Comparison of ENCODE assay signal across 9 cellular contexts in the genomic region with DNA sequence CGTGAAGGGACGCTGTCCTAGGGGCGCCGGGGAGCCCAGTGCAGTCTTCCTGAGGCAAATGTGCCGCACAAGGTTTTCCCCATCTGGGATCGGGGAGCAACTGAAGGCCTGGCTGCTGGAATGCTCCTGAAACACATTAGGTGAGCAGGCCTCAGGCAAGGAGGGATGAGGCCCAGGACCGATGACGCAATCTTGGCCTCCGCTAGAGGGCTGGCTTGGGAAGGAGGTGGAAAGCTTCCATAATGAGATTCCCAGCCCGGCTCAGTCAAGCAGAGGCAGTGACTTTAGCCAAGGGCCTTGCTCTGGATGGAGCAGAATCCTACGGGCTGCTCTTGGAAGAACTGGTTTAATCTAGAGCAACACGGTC. TPM values are rescaled to one million over a fixed set of nuclear protein-coding genes. Genes with fewer than 3 reads are reported as not detected.
DNase-seq lines count a peak whose midpoint lies in the region; ATAC-seq and TF ChIP-seq lines count a peak whose summit lies in the region.
"Had no signal": no experiment of that assay in that cellular context is flagged by ENCODE, and none has a peak within 500 bp of the region (broad histone marks: within the 10 kb centered on the region; RNA-seq: fewer than 3 reads in every experiment).

No MANE protein-coding gene starts in this region.

- no peak overlapping the region for H2AFZ ChIP-seq in OCI-LY7 (ENCODE audit: low read length)

- H3K27ac ChIP-seq in RWPE1 (peak overlapping the region; percentile 54), OCI-LY7 (ENCODE audit: low read depth, low read length, poor library complexity, severe bottlenecking) (no peak overlapping the region)

- H3K4me3 ChIP-seq in BJ (ENCODE audit: low read depth, low read length) (no peak overlapping the region), OCI-LY7 (ENCODE audit: low read depth, low read length, poor library complexity, severe bottlenecking) (no peak overlapping the region)

- POLR2A ChIA-PET in BJ (lab: Charles Lee) (no interaction called here), RWPE1 (lab: Yijun Ruan, JAX; ENCODE audit: low non-redundant PET) (no interaction called here), OCI-LY7 (lab: Charles Lee) (no interaction called here)

- DNase-seq in BJ (ENCODE audit: low read depth) (no peak), RWPE1 (ENCODE audit: low spot score) (peak; percentile 49), Right ventricle myocardium superior (peak; percentile 79), omental fat pad (ENCODE audit: low spot score) (peak; percentile 39), NCI-H187 treated with DMSO at 0.1 percent for 48 hours (lab: John Stamatoyannopoulos, UW) (no peak), DMS114 treated with DMSO at 0.1 percent for 48 hours (lab: John Stamatoyannopoulos, UW; ENCODE audit: unreplicated experiment) (no peak), DMS79 (lab: John Stamatoyannopoulos, UW) (no peak), OCI-LY7 (ENCODE audit: low spot score) (no peak)
- DNase-seq: DMS153 had no signal

- peak; percentile 87 for ATAC-seq in Right ventricle myocardium superior (ENCODE audit: poor library complexity)
- peak; percentile 77 for ATAC-seq in omental fat pad (ENCODE audit: low FRiP score)

- TF ChIP-seq CTCF in BJ (IDR thresholded peaks at IDR 0.05; ENCODE audit: insufficient read depth, low read depth, low read length) = 0 out of 2 replicates have a peak, but pooled peaks have one; percentile 3
- TF ChIP-seq CTCF in RWPE1 (conservative IDR thresholded peaks at IDR 0.05; ENCODE audit: low read depth) = no peak
- no peak for TF ChIP-seq CTCF in omental fat pad (IDR thresholded peaks at IDR 0.05)
- no peak for TF ChIP-seq CTCF in OCI-LY7 (conservative IDR thresholded peaks at IDR 0.05; ENCODE audit: low read length)

- H3K4me1 ChIP-seq in OCI-LY7 (ENCODE audit: insufficient read depth, low read length, poor library complexity, severe bottlenecking) = peaks cover under 1% of the 10 kb centered on the region

- H3K9me3 ChIP-seq in OCI-LY7 (ENCODE audit: low read length) = no peaks in the 10 kb centered on the region

- BruUV-seq in OCI-LY7 (replicated peaks; lab: Mats Ljungman, UMichigan) = no TSS peak

- no peaks in the 10 kb centered on the region for H3K36me3 ChIP-seq in BJ (ENCODE audit: control insufficient read depth, insufficient read depth, low read length)
- no peaks in the 10 kb centered on the region for H3K36me3 ChIP-seq in OCI-LY7 (ENCODE audit: insufficient read depth, low read length)

- H3K79me2 ChIP-seq in OCI-LY7 (ENCODE audit: insufficient read depth, low read depth, low read length) = no peaks in the 10 kb centered on the region

- no peaks in the 10 kb centered on the region for H4K20me1 ChIP-seq in OCI-LY7 (ENCODE audit: insufficient read depth, low read length)

- intact Hi-C loops in Right ventricle myocardium superior (cut with DNase I) (no loop called here), OCI-LY7 (cut with micrococcal nuclease; ENCODE audit: unreplicated experiment) (no loop called here)

- H3K4me2 ChIP-seq in OCI-LY7 (ENCODE audit: low read length) = no peak overlapping the region

- CTCF ChIA-PET in BJ (lab: Yijun Ruan, JAX) (interaction anchor here (2.7 kb wide), 1 partner anchor 15 kb away, joined by 11 read pairs; no protein-coding TSS in a partner anchor), RWPE1 (lab: Yijun Ruan, JAX) (interaction anchor here (0.5 to 1.4 kb wide), 3 partner anchors 15 to 684 kb away, joined by 3 read pairs; no protein-coding TSS in a partner anchor), OCI-LY7 (lab: Charles Lee; ENCODE audit: unreplicated experiment) (no interaction called here)

- no peaks in the 10 kb centered on the region for H3K9me2 ChIP-seq in OCI-LY7 (ENCODE audit: insufficient read depth, low read length)

- peaks cover 3% of the 10 kb centered on the region; the same call in 1 of the 2 replicates for H3K27me3 ChIP-seq in BJ (ENCODE audit: control insufficient read depth, insufficient read depth, low read length)

RNA-seq across cellular contexts. Expression of a gene that starts 50.8 kb away (rescaled TPM):
- not detected in 2 replicates for polyA plus RNA-seq in BJ (2011; rRNA removed)
- polyA minus RNA-seq in BJ (2011; rRNA and poly(A)+ RNA removed) = not detected in 2 replicates
- total RNA-seq in Right ventricle myocardium superior = 2.4 TPM
- under 1 TPM in 2 of 4 donors, not detected in 2; 0.24 to 0.50 TPM for total RNA-seq in omental fat pad
- total RNA-seq in OCI-LY7 (2014; rRNA removed; shearing (Covaris generic)) = not detected in 2 replicates
- total RNA-seq in OCI-LY7 (2022) = not detected in 2 replicates

Comparison
In these comparisons a context has a peak if more than half of its experiments do, and no peak if none do; other contexts are left out.
1. DNase-seq: peak in RWPE1 (single experiment), Right ventricle myocardium superior (single experiment) and omental fat pad (single experiment); none in BJ (single experiment), NCI-H187 treated with DMSO at 0.1 percent for 48 hours (single experiment), DMS114 treated with DMSO at 0.1 percent for 48 hours (single experiment), DMS79 (single experiment) and OCI-LY7 (single experiment).